Comparison of ENCODE assay signal across 1 cellular context in the genomic region with DNA sequence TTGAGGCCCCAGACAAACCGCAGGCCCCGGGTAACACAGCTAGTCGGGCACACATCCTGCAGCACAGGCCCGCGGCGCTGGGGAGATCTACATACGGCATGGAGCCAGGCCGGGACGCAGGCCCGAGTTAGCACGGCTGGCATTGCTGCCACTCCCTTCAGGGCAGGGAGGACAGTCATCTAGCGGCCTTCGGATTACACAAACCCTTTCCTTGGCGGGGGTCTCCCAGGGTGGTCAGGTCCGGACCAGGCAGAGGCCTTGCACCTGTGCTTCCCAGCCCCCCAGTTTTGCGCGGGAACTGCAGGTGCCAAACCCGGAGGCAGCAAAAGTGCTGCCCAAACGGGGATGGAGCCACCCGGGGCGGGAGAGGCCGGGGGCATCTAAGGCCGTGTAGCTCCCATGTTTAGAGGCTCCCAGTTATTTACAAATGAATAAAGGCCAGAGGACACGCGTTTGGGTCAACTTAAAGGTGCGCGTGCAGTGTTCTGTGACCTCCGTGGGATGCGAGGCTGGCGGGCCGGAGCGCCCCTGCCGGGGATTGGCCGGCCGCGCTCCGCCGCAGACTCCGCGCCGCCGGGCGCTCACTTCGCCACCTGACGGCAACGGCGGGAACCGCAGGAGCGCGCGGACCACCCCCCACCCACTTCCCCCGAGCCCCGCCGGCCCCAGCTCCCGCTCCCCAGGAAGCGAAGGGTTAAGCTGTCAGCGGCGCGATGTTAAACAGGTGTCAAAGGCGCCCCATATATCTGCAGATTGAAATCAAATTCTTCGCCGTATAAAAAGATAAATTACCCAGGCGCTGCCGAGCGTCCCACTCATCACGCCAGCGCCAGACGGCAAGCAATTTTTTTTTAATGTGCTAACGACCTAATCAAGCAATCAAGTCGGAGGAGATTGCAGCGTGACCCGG.
A peak's percentile ranks its signal among the peaks of the same experiment; 100 is the strongest.
TF ChIP-seq lines count a peak whose summit lies in the region.

No MANE protein-coding gene starts in this region.

TF ChIP-seq in HepG2, 621 proteins besides CTCF, POLR2A, EP300 and RAD21 (continued from another document):
- TF ChIP-seq MAFG (CRISPR knock-in tag; IDR thresholded peaks at IDR 0.05) (0 out of 2 replicates have a peak, but pooled peaks have one; percentile 18), CCDC6 (CRISPR knock-in tag; IDR thresholded peaks at IDR 0.05) (peak; percentile 39; the same call in 1 of the 2 replicates)
